Comparison of ENCODE assay signal across 17 cellular contexts in the genomic region with DNA sequence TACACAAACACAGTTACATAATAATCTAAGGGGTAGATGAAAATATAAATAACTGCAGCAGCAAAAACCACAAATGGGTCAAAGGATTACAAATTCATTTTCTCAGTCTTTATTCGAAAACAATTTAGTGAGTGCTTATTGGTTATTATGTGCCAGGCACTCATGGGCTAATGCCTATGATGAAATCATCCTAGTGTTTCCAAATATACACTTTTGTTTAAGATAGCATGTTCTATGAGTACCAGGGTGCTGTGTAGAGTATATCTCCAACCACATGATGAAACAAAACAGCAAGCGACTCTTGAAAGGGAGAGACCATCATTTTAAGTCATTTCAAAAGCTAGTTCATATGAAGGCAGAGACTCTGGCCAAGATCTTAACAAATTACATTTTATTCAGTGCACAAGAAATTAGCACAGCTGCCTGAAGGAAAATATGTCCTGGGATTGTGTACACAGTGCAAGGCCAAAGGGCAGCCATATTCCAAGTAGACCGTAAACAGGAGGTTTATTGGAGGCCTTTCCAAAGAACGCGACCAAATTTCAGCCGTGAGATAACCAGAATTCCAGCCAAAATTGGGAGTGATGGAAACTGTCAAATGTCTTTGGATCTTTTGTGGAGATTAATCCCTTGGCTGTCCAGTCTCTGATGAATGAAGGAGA.
DNase-seq lines count a peak whose midpoint lies in the region; ATAC-seq and TF ChIP-seq lines count a peak whose summit lies in the region.
"Had no signal": no experiment of that assay in that cellular context is flagged by ENCODE, and none has a peak within 500 bp of the region (broad histone marks: within the 10 kb centered on the region; RNA-seq: fewer than 3 reads in every experiment).

No MANE protein-coding gene starts in this region.

- ATAC-seq in activated T-cell treated with anti-CD3 and anti-CD28 coated beads, Interleukin-2, amount 50 U/mL, for 72 hours (replicated peaks in 1 of 2) = peak; percentile 43 to 51
- ATAC-seq in T-helper 17 cell = no peak
- ATAC-seq in stimulated activated effector memory CD8-positive, alpha-beta T cell treated with anti-CD3 and anti-CD28 coated beads, Interleukin-12 subunit alpha, Interleukin-12 subunit beta, amount 100 ng/mL, for 72 hours = no peak

- H3K4me3 Mint-ChIP-seq in activated T-cell treated with anti-CD3 and anti-CD28 coated beads, Interleukin-2, amount 50 U/mL, for 72 hours = peak overlapping the region; percentile 43 to 76
- peak overlapping the region; percentile 25 for H3K4me3 Mint-ChIP-seq in T-helper 17 cell
- H3K4me3 Mint-ChIP-seq in stimulated activated effector memory CD8-positive, alpha-beta T cell treated with anti-CD3 and anti-CD28 coated beads, Interleukin-12 subunit alpha, Interleukin-12 subunit beta, amount 100 ng/mL, for 72 hours = no peak overlapping the region
- H3K4me3 Mint-ChIP-seq: activated naive CD4-positive, alpha-beta T cell treated with anti-CD3 and anti-CD28 coated beads, Interleukin-2, amount 50 U/mL, for 24 hours; H9 had no signal

- H3K9me3 Mint-ChIP-seq in activated T-cell treated with anti-CD3 and anti-CD28 coated beads, Interleukin-2, amount 50 U/mL, for 72 hours = peaks cover 13 to 16% of the 10 kb centered on the region in 2 donors
- peaks cover 4% of the 10 kb centered on the region for H3K9me3 Mint-ChIP-seq in stimulated activated effector memory CD8-positive, alpha-beta T cell treated with anti-CD3 and anti-CD28 coated beads, Interleukin-12 subunit alpha, Interleukin-12 subunit beta, amount 100 ng/mL, for 72 hours

- H3K27ac Mint-ChIP-seq in activated T-cell treated with anti-CD3 and anti-CD28 coated beads, Interleukin-2, amount 50 U/mL, for 72 hours = peak overlapping the region; percentile 95
- no peak overlapping the region for H3K27ac Mint-ChIP-seq in T-helper 17 cell
- peak overlapping the region; percentile 73 for H3K27ac Mint-ChIP-seq in stimulated activated effector memory CD8-positive, alpha-beta T cell treated with anti-CD3 and anti-CD28 coated beads, Interleukin-12 subunit alpha, Interleukin-12 subunit beta, amount 100 ng/mL, for 72 hours
- H3K27ac Mint-ChIP-seq: H9 had no signal

- H3K36me3 Mint-ChIP-seq in activated T-cell treated with anti-CD3 and anti-CD28 coated beads, Interleukin-2, amount 50 U/mL, for 72 hours (ENCODE audit: insufficient read depth in 2 of 2) = peaks cover 11 to 32% of the 10 kb centered on the region in 2 donors
- H3K36me3 Mint-ChIP-seq in T-helper 17 cell (ENCODE audit: low read depth) = no peaks in the 10 kb centered on the region
- no peaks in the 10 kb centered on the region for H3K36me3 Mint-ChIP-seq in stimulated activated effector memory CD8-positive, alpha-beta T cell treated with anti-CD3 and anti-CD28 coated beads, Interleukin-12 subunit alpha, Interleukin-12 subunit beta, amount 100 ng/mL, for 72 hours

- H3K4me1 Mint-ChIP-seq in activated T-cell treated with anti-CD3 and anti-CD28 coated beads, Interleukin-2, amount 50 U/mL, for 72 hours (ENCODE audit: low read depth) = peaks cover 78% of the 10 kb centered on the region
- peaks cover 15% of the 10 kb centered on the region for H3K4me1 Mint-ChIP-seq in T-helper 17 cell
- H3K4me1 Mint-ChIP-seq in stimulated activated effector memory CD8-positive, alpha-beta T cell treated with anti-CD3 and anti-CD28 coated beads, Interleukin-12 subunit alpha, Interleukin-12 subunit beta, amount 100 ng/mL, for 72 hours = peaks cover 40% of the 10 kb centered on the region
- H3K4me1 Mint-ChIP-seq: H9 had no signal

- no peaks in the 10 kb centered on the region for H3K27me3 Mint-ChIP-seq in activated T-cell treated with anti-CD3 and anti-CD28 coated beads, Interleukin-2, amount 50 U/mL, for 72 hours (ENCODE audit: low read depth)
- H3K27me3 Mint-ChIP-seq in T-helper 17 cell = no peaks in the 10 kb centered on the region
- H3K27me3 Mint-ChIP-seq: activated naive CD4-positive, alpha-beta T cell treated with anti-CD3 and anti-CD28 coated beads, Interleukin-2, amount 50 U/mL, for 24 hours had no signal

- H3K4me3 ChIP-seq in fibroblast of pulmonary artery (replicated peaks; ENCODE audit: low read depth, low read length) = no peak overlapping the region
- H3K4me3 ChIP-seq: vagina had no signal

- H3K9me3 ChIP-seq in T-helper 17 cell (ENCODE audit: control insufficient read depth, low read length, poor library complexity, severe bottlenecking) = no peaks in the 10 kb centered on the region
- H3K9me3 ChIP-seq: vagina had no signal

- TF ChIP-seq CTCF in fibroblast of pulmonary artery (IDR thresholded peaks at IDR 0.05; ENCODE audit: low read length, missing control alignments) = no peak

- DNase-seq in activated T-cell treated with anti-CD3 and anti-CD28 coated beads, Interleukin-2, amount 50 U/mL, for 72 hours = no peak
- DNase-seq in activated T-cell treated with anti-CD3 and anti-CD28 coated beads for 4 hours = no peak
- DNase-seq in T-helper 17 cell = no peak
- peak; percentile 33 for DNase-seq in fibroblast of pulmonary artery (ENCODE audit: low read depth)
- DNase-seq in stimulated activated effector memory CD8-positive, alpha-beta T cell treated with anti-CD3 and anti-CD28 coated beads, Interleukin-12 subunit alpha, Interleukin-12 subunit beta, amount 100 ng/mL, for 72 hours (ENCODE audit: low spot score in 2 of 2) = no peak
- no peak for DNase-seq in central memory CD4-positive, alpha-beta T cell
- DNase-seq in posterior vena cava (ENCODE audit: low spot score) = no peak
- DNase-seq in effector CD4-positive, alpha-beta T cell = no peak
- DNase-seq: activated CD4-positive, CD25-positive, alpha-beta regulatory T cell treated with anti-CD3 and anti-CD28 coated beads, Interleukin-2, amount 50 U/mL, for 72 hours; COR-L47; effector CD8-positive, alpha-beta T cell; H9; NCI-H1417; NCI-H345; right cardiac atrium had no signal

- intact Hi-C loops in posterior vena cava (cut with DNase I) = no loop called here

Comparison
In these comparisons a context has a peak if more than half of its experiments do, and no peak if none do; other contexts are left out.
1. ATAC-seq: peak in activated T-cell treated with anti-CD3 and anti-CD28 coated beads, Interleukin-2, amount 50 U/mL, for 72 hours (2 of 2); none in T-helper 17 cell (single experiment) and stimulated activated effector memory CD8-positive, alpha-beta T cell treated with anti-CD3 and anti-CD28 coated beads, Interleukin-12 subunit alpha, Interleukin-12 subunit beta, amount 100 ng/mL, for 72 hours (single experiment).